ENCODE assay signal across 24 cellular contexts in genomic region chr17:38547439-38547838, GRCh38.
"Had no signal": no experiment of that assay in that cellular context is flagged by ENCODE, and none has a peak within 500 bp of the region (broad histone marks: within the 10 kb centered on the region; RNA-seq: fewer than 3 reads in every experiment).

No MANE protein-coding gene starts in this region.

- H3K4me3 ChIP-seq: adrenal gland had no signal

- H3K9me3 Mint-ChIP-seq: activated CD4-positive, alpha-beta T cell treated with anti-CD3 and anti-CD28 coated beads, Interleukin-2, amount 10 ng/mL, durations not matched to agents 24 days and 14 days; activated naive CD8-positive, alpha-beta T cell treated with anti-CD3 and anti-CD28 coated beads, Interleukin-2, amount 10 ng/mL, durations not matched to agents 7 days and 5 days; activated T-helper 2 cell treated with anti-CD3 and anti-CD28 coated beads, Interferon-gamma antibody, Interleukin-2, Interleukin-4, amounts not matched to agents 10 μg/mL and 5 μg/mL and 100 μg/mL, durations not matched to agents 14 hours and 24 hours and 36 hours; WTC11 had no signal

- H3K27me3 Mint-ChIP-seq: activated naive CD8-positive, alpha-beta T cell treated with anti-CD3 and anti-CD28 coated beads, Interleukin-2, amount 10 ng/mL, durations not matched to agents 7 days and 5 days had no signal

- H3K27ac Mint-ChIP-seq: activated CD4-positive, alpha-beta T cell treated with anti-CD3 and anti-CD28 coated beads, Interleukin-2, amount 10 ng/mL, durations not matched to agents 24 days and 14 days; activated naive CD8-positive, alpha-beta T cell treated with anti-CD3 and anti-CD28 coated beads, Interleukin-2, amount 10 ng/mL, durations not matched to agents 7 days and 5 days; activated T-helper 2 cell treated with anti-CD3 and anti-CD28 coated beads, Interferon-gamma antibody, Interleukin-2, Interleukin-4, amounts not matched to agents 10 μg/mL and 5 μg/mL and 100 μg/mL, durations not matched to agents 14 hours and 24 hours and 36 hours; T-helper 17 cell had no signal

- DNase-seq: activated CD4-positive, alpha-beta T cell treated with anti-CD3 and anti-CD28 coated beads for 1 hour; activated CD4-positive, alpha-beta T cell treated with anti-CD3 and anti-CD28 coated beads, Interleukin-2, amount 10 ng/mL, durations not matched to agents 24 days and 14 days; activated CD4-positive, alpha-beta T cell treated with anti-CD3 and anti-CD28 coated beads, Interleukin-2, amount 50 U/mL, for 48 hours; activated naive CD4-positive, alpha-beta T cell treated with anti-CD3 and anti-CD28 coated beads, Interleukin-2, amount 50 U/mL, for 16 hours; activated naive CD8-positive, alpha-beta T cell treated with anti-CD3 and anti-CD28 coated beads, Interleukin-2, amount 10 ng/mL, durations not matched to agents 7 days and 5 days; activated T-cell treated with anti-CD3 and anti-CD28 coated beads for 4 hours; activated T-cell treated with anti-CD3 and anti-CD28 coated beads, Interleukin-2, amount 50 U/mL, for 48 hours; adrenal gland; anterior cingulate cortex; cerebellar nuclear complex; NCI-H1092 treated with DMSO at 0.1 percent for 48 hours; NCI-H1417 treated with DMSO at 0.1 percent for 48 hours; NCI-H1694; NCI-H2029; NCI-H2107; NCI-H345; NCI-H510A; NCI-H69; PC-3; SHP77; T-helper 17 cell; T-helper 9 cell had no signal

- ATAC-seq: PC-3, T-helper 17 cell, WTC11 had no signal

- H3K36me3 Mint-ChIP-seq: activated naive CD8-positive, alpha-beta T cell treated with anti-CD3 and anti-CD28 coated beads, Interleukin-2, amount 10 ng/mL, durations not matched to agents 7 days and 5 days; WTC11 had no signal

- H3K36me3 ChIP-seq: adrenal gland had no signal

- H3K9me3 ChIP-seq: adrenal gland had no signal

- H3K27me3 ChIP-seq: adrenal gland had no signal

- H3K4me3 Mint-ChIP-seq: activated CD4-positive, alpha-beta T cell treated with anti-CD3 and anti-CD28 coated beads, Interleukin-2, amount 10 ng/mL, durations not matched to agents 24 days and 14 days; activated naive CD8-positive, alpha-beta T cell treated with anti-CD3 and anti-CD28 coated beads, Interleukin-2, amount 10 ng/mL, durations not matched to agents 7 days and 5 days; T-helper 17 cell; WTC11 had no signal

- H3K4me1 Mint-ChIP-seq: activated CD4-positive, alpha-beta T cell treated with anti-CD3 and anti-CD28 coated beads, Interleukin-2, amount 10 ng/mL, durations not matched to agents 24 days and 14 days had no signal
